Comparison of ENCODE assay signal across 7 cellular contexts in genomic region chr9:38993690-38994089, GRCh38.
A peak's percentile ranks its signal among the peaks of the same experiment; 100 is the strongest.
DNase-seq lines count a peak whose midpoint lies in the region; ATAC-seq, FAIRE-seq and TF ChIP-seq lines count a peak whose summit lies in the region.
"Not testable (repeated sequence)": the region's sequence is repeated elsewhere in the genome, so short reads cannot be mapped to it uniquely, and the experiment has no call there.

No MANE protein-coding gene starts in this region.

- not testable (repeated sequence) for TF ChIP-seq RAD21 in HepG2 (CRISPR knock-in tag; IDR thresholded peaks at IDR 0.05)

- H3K27ac Mint-ChIP-seq in central memory CD8-positive, alpha-beta T cell (ENCODE audit: low read depth); naive thymus-derived CD4-positive, alpha-beta T cell: not testable (repeated sequence)

- FAIRE-seq in HepG2 (lab: Jason Lieb, UNC): not testable (repeated sequence)

- TF ChIP-seq EP300 in gastroesophageal sphincter (IDR thresholded peaks at IDR 0.05); HepG2 (IDR thresholded peaks at IDR 0.05; ENCODE audit: low read depth in 2 of 2, low read length in 2 of 2); HepG2 (CRISPR knock-in tag; IDR thresholded peaks at IDR 0.05; ENCODE audit: borderline replicate concordance); upper lobe of left lung (IDR thresholded peaks at IDR 0.05): not testable (repeated sequence)

- H3K36me3 Mint-ChIP-seq in central memory CD8-positive, alpha-beta T cell (ENCODE audit: insufficient read depth); naive thymus-derived CD4-positive, alpha-beta T cell: not testable (repeated sequence)

- H3K36me3 ChIP-seq in gastroesophageal sphincter; HepG2 (replicated peaks in 1 of 2; ENCODE audit: control insufficient read depth in 1 of 2, insufficient read depth in 2 of 2, low read length in 2 of 2); naive thymus-derived CD4-positive, alpha-beta T cell (ENCODE audit: control insufficient read depth in 2 of 3, insufficient read depth in 3 of 3, low read length in 3 of 3); spleen; upper lobe of left lung: not testable (repeated sequence)

- H3K4me2 ChIP-seq in HepG2 (ENCODE audit: low read depth, low read length): not testable (repeated sequence)

- H3K27me3 ChIP-seq in gastroesophageal sphincter; HepG2 (ENCODE audit: control insufficient read depth in 1 of 2, insufficient read depth in 2 of 2, low read length in 2 of 2); naive thymus-derived CD4-positive, alpha-beta T cell (ENCODE audit: control insufficient read depth in 2 of 2, insufficient read depth in 2 of 2, low read length in 2 of 2); spleen (replicated peaks in 1 of 7); upper lobe of left lung: not testable (repeated sequence)

- not testable (repeated sequence) for H3K9ac ChIP-seq in HepG2 (ENCODE audit: insufficient read depth, low read depth, low read length)

- not testable (repeated sequence) for DNase-seq in central memory CD8-positive, alpha-beta T cell (ENCODE audit: low spot score in 2 of 2); left ventricle myocardium superior; HepG2 (ENCODE audit: low spot score); naive thymus-derived CD4-positive, alpha-beta T cell
- DNase-seq in spleen (peak; percentile 79), upper lobe of left lung (peak in 1 of 2 donors; percentile 85)

- WGBS in gastroesophageal sphincter (ENCODE audit: low coverage in 1 of 2), 2 donors: no CpG with 5 or more reads among the region's 4 CpGs
- no CpG with 5 or more reads among the region's 4 CpGs for WGBS in HepG2 (ENCODE audit: low lambda C conversion rate)
- WGBS in spleen, 5 donors: 20 to 82% (median 61%) methylated on average over 1 to 2 of the region's 4 CpGs; no CpG with 5 or more reads in 1 of the 5 donors
- no CpG with 5 or more reads among the region's 4 CpGs for WGBS in upper lobe of left lung, 2 donors

- H3K79me2 ChIP-seq in HepG2 (ENCODE audit: insufficient read depth, low read length): not testable (repeated sequence)

- not testable (repeated sequence) for TF ChIP-seq POLR2A in gastroesophageal sphincter (IDR thresholded peaks at IDR 0.05); HepG2 (IDR thresholded peaks at IDR 0.05; ENCODE audit: insufficient read depth in 1 of 2, low read depth in 2 of 2, low read length in 2 of 2); spleen (IDR thresholded peaks at IDR 0.05); upper lobe of left lung (IDR thresholded peaks at IDR 0.05)

- H3K4me3 ChIP-seq in gastroesophageal sphincter; HepG2 (replicated peaks in 1 of 3; ENCODE audit: insufficient read depth in 1 of 3, low read depth in 2 of 3, low read length in 3 of 3); naive thymus-derived CD4-positive, alpha-beta T cell (ENCODE audit: low read length); spleen; upper lobe of left lung: not testable (repeated sequence)

- CTCF ChIA-PET in HepG2 (lab: Yijun Ruan, JAX; ENCODE audit: low intra/inter-chr PET ratio, low total read pairs); naive thymus-derived CD4-positive, alpha-beta T cell (lab: Charles Lee): not testable (repeated sequence)

- ATAC-seq in central memory CD8-positive, alpha-beta T cell (replicated peaks; ENCODE audit: extremely low read depth, poor library complexity, severe bottlenecking): peak; percentile 12
- peak; percentile 16 for ATAC-seq in gastroesophageal sphincter
- peak; percentile 20 for ATAC-seq in left ventricle myocardium superior
- peak; percentile 33; the same call in 2 of the 3 replicates for ATAC-seq in HepG2
- ATAC-seq in naive thymus-derived CD4-positive, alpha-beta T cell: peak; percentile 22
- peak; percentile 19 to 59 for ATAC-seq in upper lobe of left lung (ENCODE audit: low FRiP score in 2 of 2)

- H3K4me1 Mint-ChIP-seq in central memory CD8-positive, alpha-beta T cell; naive thymus-derived CD4-positive, alpha-beta T cell: not testable (repeated sequence)

- H3K27ac ChIP-seq in gastroesophageal sphincter; HepG2 (ENCODE audit: extremely low read length, insufficient read depth, low read length); naive thymus-derived CD4-positive, alpha-beta T cell (ENCODE audit: low read depth, low read length); spleen; upper lobe of left lung: not testable (repeated sequence)

- TF ChIP-seq CTCF in gastroesophageal sphincter (IDR thresholded peaks at IDR 0.05); HepG2 (CRISPR knock-in tag; IDR thresholded peaks at IDR 0.05); spleen (IDR thresholded peaks at IDR 0.05 in 8 of 11, conservative IDR thresholded peaks at IDR 0.05 in 3 of 11); upper lobe of left lung (IDR thresholded peaks at IDR 0.05): not testable (repeated sequence)

- in situ Hi-C loops in HepG2 (cut with HindIII; ENCODE audit: extremely low pct_ligation_motif_present, low pct_unique_long_range_greater_than_20kb): not testable (repeated sequence)

- not testable (repeated sequence) for H2AFZ ChIP-seq in HepG2 (ENCODE audit: low read length)

- not testable (repeated sequence) for H3K27me3 Mint-ChIP-seq in central memory CD8-positive, alpha-beta T cell
- peaks cover 0 to 11% (median 6%) of the 10 kb centered on the region in 5 donors for H3K27me3 Mint-ChIP-seq in naive thymus-derived CD4-positive, alpha-beta T cell

- H3K4me3 Mint-ChIP-seq in central memory CD8-positive, alpha-beta T cell; naive thymus-derived CD4-positive, alpha-beta T cell: not testable (repeated sequence)

- H3K9me3 Mint-ChIP-seq in central memory CD8-positive, alpha-beta T cell: not testable (repeated sequence)
- H3K9me3 Mint-ChIP-seq in naive thymus-derived CD4-positive, alpha-beta T cell: peaks cover 2 to 14% (median 4%) of the 10 kb centered on the region in 11 donors

- not testable (repeated sequence) for H4K20me1 ChIP-seq in HepG2 (ENCODE audit: insufficient read depth, low read length)

- intact Hi-C loops in left ventricle myocardium superior (cut with micrococcal nuclease); HepG2 (cut with micrococcal nuclease; ENCODE audit: unreplicated experiment); naive thymus-derived CD4-positive, alpha-beta T cell (cut with micrococcal nuclease); spleen (cut with DNase I; ENCODE audit: low total_unique reads): not testable (repeated sequence)

- H3K4me1 ChIP-seq in gastroesophageal sphincter; HepG2 (ENCODE audit: insufficient read depth, low read length); naive thymus-derived CD4-positive, alpha-beta T cell (ENCODE audit: control insufficient read depth in 2 of 2, insufficient read depth in 2 of 2, low read length in 2 of 2); spleen; upper lobe of left lung: not testable (repeated sequence)

- BruUV-seq in HepG2 (replicated peaks; lab: Mats Ljungman, UMichigan): not testable (repeated sequence)

- POLR2A ChIA-PET in HepG2 (lab: Yijun Ruan, JAX); naive thymus-derived CD4-positive, alpha-beta T cell (lab: Charles Lee): not testable (repeated sequence)

- not testable (repeated sequence) for H3K9me3 ChIP-seq in gastroesophageal sphincter; HepG2 (ENCODE audit: low read length); naive thymus-derived CD4-positive, alpha-beta T cell (ENCODE audit: control insufficient read depth in 2 of 3, low read length in 3 of 3); upper lobe of left lung
- H3K9me3 ChIP-seq in spleen: peaks cover 0 to 10% (median 0%) of the 10 kb centered on the region in 8 donors
